Comparison of ENCODE assay signal across 8 cellular contexts in genomic region chr10:70131560-70131937, GRCh38. TPM values are rescaled to one million over a fixed set of nuclear protein-coding genes. Genes with fewer than 3 reads are reported as not detected.
DNase-seq lines count a peak whose midpoint lies in the region; ATAC-seq and TF ChIP-seq lines count a peak whose summit lies in the region.

No MANE protein-coding gene starts in this region.

- no peak overlapping the region for H3K18ac ChIP-seq in H9 (ENCODE audit: insufficient read length, low read depth, low read length)

- DNase-seq in AG04450 (ENCODE audit: low read depth, low spot score) (no peak), H9 (no peak), MCF 10A (ENCODE audit: unreplicated experiment) (peak; percentile 11), epidermal melanocyte (ENCODE audit: insufficient read length, low spot score) (no peak), GM10266 (ENCODE audit: extremely low spot score) (no peak)

- no peak overlapping the region for H2AK5ac ChIP-seq in H9 (ENCODE audit: insufficient read length, low read length)

- H3K27ac Mint-ChIP-seq in H9 (no peak overlapping the region), MCF 10A (ENCODE audit: low read depth, unreplicated experiment) (peak overlapping the region; percentile 91)

- no peak overlapping the region for H4K5ac ChIP-seq in H9 (ENCODE audit: insufficient read length, low read depth, low read length)

- no peak overlapping the region for H3K23ac ChIP-seq in H9 (ENCODE audit: insufficient read length, low read depth, low read length)

- H2BK12ac ChIP-seq in H9 (ENCODE audit: insufficient read length, low read depth, low read length) = no peak overlapping the region

- no peaks in the 10 kb centered on the region; the same call in 1 of the 2 replicates for H3K9me3 ChIP-seq in AG04450 (ENCODE audit: control insufficient read depth, insufficient read depth, low read length)
- H3K9me3 ChIP-seq in H9 (ENCODE audit: control insufficient read depth, low read depth, low read length) = no peaks in the 10 kb centered on the region
- no peaks in the 10 kb centered on the region for H3K9me3 ChIP-seq in mucosa of rectum (ENCODE audit: control insufficient read depth in 2 of 2, low read length in 2 of 2)

- H2BK20ac ChIP-seq in H9 (ENCODE audit: low read depth, low read length, poor library complexity, severe bottlenecking) = no peak overlapping the region

- H3K27me3 Mint-ChIP-seq in H9 (ENCODE audit: low read depth) = peaks cover 32% of the 10 kb centered on the region
- no peaks in the 10 kb centered on the region for H3K27me3 Mint-ChIP-seq in MCF 10A (ENCODE audit: insufficient read depth, unreplicated experiment)

- H4K8ac ChIP-seq in H9 (replicated peaks; ENCODE audit: insufficient read length, low read depth, low read length) = no peak overlapping the region

- H3K4me3 Mint-ChIP-seq in H9 (peak overlapping the region; percentile 77 to 87; a peak in 4 of 5 replicates), MCF 10A (ENCODE audit: unreplicated experiment) (peak overlapping the region; percentile 81)

- H3K27ac ChIP-seq in AG04450 (ENCODE audit: low read depth, low read length) (no peak overlapping the region), H9 (ENCODE audit: insufficient read length, low read depth, low read length) (no peak overlapping the region), mucosa of rectum (ENCODE audit: low read depth in 2 of 2, low read length in 2 of 2) (peak overlapping the region; percentile 76 to 78)

- H3K4me3 ChIP-seq in AG04450 (ENCODE audit: low read depth, low read length) (peak overlapping the region; percentile 67), mucosa of rectum (ENCODE audit: low read length in 2 of 2) (peak overlapping the region; percentile 82 to 88)

- peaks cover 11 to 12% of the 10 kb centered on the region in 2 experiments for H3K4me1 Mint-ChIP-seq in H9
- peaks cover 26% of the 10 kb centered on the region for H3K4me1 Mint-ChIP-seq in MCF 10A (ENCODE audit: insufficient read depth, unreplicated experiment)

- no peaks in the 10 kb centered on the region for H4K20me1 ChIP-seq in H9 (ENCODE audit: control insufficient read depth, insufficient read depth, insufficient read length)

- no peaks in the 10 kb centered on the region for H3K27me3 ChIP-seq in AG04450 (ENCODE audit: control insufficient read depth, insufficient read depth, low read length)
- no peaks in the 10 kb centered on the region; the same call in 1 of the 2 replicates for H3K27me3 ChIP-seq in H9 (ENCODE audit: insufficient read depth, low read length)
- H3K27me3 ChIP-seq in mucosa of rectum (ENCODE audit: control insufficient read depth in 2 of 2, insufficient read depth in 2 of 2, low read length in 2 of 2) = no peaks in the 10 kb centered on the region

- POLR2A ChIA-PET in AG04450 (lab: Yijun Ruan, JAX) = no interaction called here
- POLR2A ChIA-PET in MCF 10A (lab: Yijun Ruan, JAX) = interaction anchor here (0.6 to 3.3 kb wide), 7 partner anchors 9 to 110 kb away, joined by 3 to 33 read pairs (median 3); partner anchors contain the start of gene TYSND1

- TF ChIP-seq CTCF in AG04450 (IDR thresholded peaks at IDR 0.05; ENCODE audit: low read depth, low read length) = no peak
- TF ChIP-seq CTCF in H9 (conservative IDR thresholded peaks at IDR 0.05) = no peak
- TF ChIP-seq CTCF in MCF 10A (IDR thresholded peaks at IDR 0.05; ENCODE audit: unreplicated experiment) = no peak
- TF ChIP-seq CTCF in GM10266 (IDR thresholded peaks at IDR 0.05; ENCODE audit: control insufficient read depth, insufficient read depth, low read depth, missing control alignments) = no peak

- no peaks in the 10 kb centered on the region for H3K9me3 Mint-ChIP-seq in H9
- H3K9me3 Mint-ChIP-seq in MCF 10A (ENCODE audit: unreplicated experiment) = no peaks in the 10 kb centered on the region

- H3K36me3 ChIP-seq in mucosa of rectum (ENCODE audit: control insufficient read depth in 2 of 2, insufficient read depth in 2 of 2, low read length in 2 of 2) = peaks cover 0 to 3% of the 10 kb centered on the region in 2 donors

- CTCF ChIA-PET in AG04450 (lab: Charles Lee) = interaction anchor here (2.9 kb wide), 1 partner anchor 16 kb away, joined by 23 read pairs; no protein-coding TSS in a partner anchor
- CTCF ChIA-PET in MCF 10A (lab: Yijun Ruan, JAX) = interaction anchor here (8.0 kb wide), 1 partner anchor 14 kb away, joined by 81 read pairs; no protein-coding TSS in a partner anchor

- H4K91ac ChIP-seq in H9 (ENCODE audit: insufficient read length, low read depth, low read length) = no peak overlapping the region

- BruUV-seq in MCF 10A (replicated peaks; lab: Mats Ljungman, UMichigan) = TSS peak; percentile 78

- H2BK120ac ChIP-seq in H9 (ENCODE audit: low read depth, low read length, poor library complexity, severe bottlenecking) = no peak overlapping the region

- H3K56ac ChIP-seq in H9 (ENCODE audit: insufficient read length, low read depth, low read length) = no peak overlapping the region

- H3K14ac ChIP-seq in H9 (ENCODE audit: insufficient read depth, low read length) = no peak overlapping the region

- H3K36me3 Mint-ChIP-seq in H9 (ENCODE audit: insufficient read depth in 1 of 3, low read depth in 3 of 3) = no peaks in the 10 kb centered on the region
- H3K36me3 Mint-ChIP-seq in MCF 10A (ENCODE audit: insufficient read depth, unreplicated experiment) = no peaks in the 10 kb centered on the region

- H3K4me2 ChIP-seq in H9 (ENCODE audit: insufficient read depth, insufficient read length, low read length) = peak overlapping the region; percentile 67

- no peak overlapping the region for H2BK15ac ChIP-seq in H9 (ENCODE audit: low read depth, low read length)

- no peak for ATAC-seq in HG03025 (IDR thresholded peaks at IDR 0.05; ENCODE audit: low FRiP score, unreplicated experiment)
- no peak for ATAC-seq in GM19455 (IDR thresholded peaks at IDR 0.05; ENCODE audit: unreplicated experiment)

- no peak overlapping the region for H2BK5ac ChIP-seq in H9 (ENCODE audit: insufficient read length, low read length)

- WGBS in H9 (ENCODE audit: extremely low coverage, insufficient read length, low lambda C conversion rate) = no CpG with 5 or more reads among the region's 4 CpGs

- no peaks in the 10 kb centered on the region for H3K79me2 ChIP-seq in H9 (ENCODE audit: insufficient read depth, low read length)

- no peak overlapping the region for H3T11ph ChIP-seq in H9 (ENCODE audit: low read length)

- peaks cover 13% of the 10 kb centered on the region for H3K23me2 ChIP-seq in H9 (ENCODE audit: insufficient read length, low read depth, low read length, poor library complexity, severe bottlenecking)

- H3K4ac ChIP-seq in H9 (ENCODE audit: low read depth, low read length) = no peak overlapping the region

- H3K79me1 ChIP-seq in H9 (ENCODE audit: insufficient read depth, low read depth, low read length, poor library complexity, severe bottlenecking) = no peaks in the 10 kb centered on the region

- H3K9ac ChIP-seq in H9 (ENCODE audit: extremely low read depth, insufficient read length, low read length) (no peak overlapping the region), mucosa of rectum (ENCODE audit: low read depth in 1 of 2, low read length in 2 of 2) (peak overlapping the region; percentile 34 to 92)

- H3K4me1 ChIP-seq in H9 (ENCODE audit: insufficient read depth, low read length) = no peaks in the 10 kb centered on the region
- H3K4me1 ChIP-seq in mucosa of rectum (ENCODE audit: control insufficient read depth in 2 of 2, insufficient read depth in 2 of 2, low read length in 2 of 2) = peaks cover 16 to 20% of the 10 kb centered on the region in 2 donors

- intact Hi-C loops in MCF 10A (cut with micrococcal nuclease) = no loop called here

- no peak overlapping the region for H2AFZ ChIP-seq in H9 (ENCODE audit: low read length)

RNA-seq across cellular contexts. Expression of gene AIFM2, which starts 1.1 kb away (rescaled TPM):
- 9.1 and 10.4 TPM in 2 replicates for polyA plus RNA-seq in AG04450 (2011; rRNA removed)
- polyA minus RNA-seq in AG04450 (2011; rRNA and poly(A)+ RNA removed) = 8.9 and 9.9 TPM in 2 replicates
- total RNA-seq in H9 (2021) = 4.8 and 5.3 TPM in 2 replicates
- total RNA-seq in MCF 10A (2022) = 19.2 and 21.9 TPM in 2 replicates

RNA-seq across cellular contexts. Expression of gene TYSND1, which starts 15.0 kb away (rescaled TPM):
- 2.7 and 3.4 TPM in 2 replicates for polyA plus RNA-seq in AG04450 (2011; rRNA removed)
- 2.7 and 3.1 TPM in 2 replicates for polyA minus RNA-seq in AG04450 (2011; rRNA and poly(A)+ RNA removed)
- total RNA-seq in H9 (2021) (12.8 and 13.4 TPM in 2 replicates), MCF 10A (2022) (14.6 and 16.5 TPM in 2 replicates)

RNA-seq across cellular contexts. Expression of gene SAR1A, which starts 38.8 kb away (rescaled TPM):
- polyA plus RNA-seq in AG04450 (2011; rRNA removed) = 108 and 134 TPM in 2 replicates
- polyA minus RNA-seq in AG04450 (2011; rRNA and poly(A)+ RNA removed) = 315 and 350 TPM in 2 replicates
- total RNA-seq in H9 (2021) = 144 and 153 TPM in 2 replicates
- 132 and 152 TPM in 2 replicates for total RNA-seq in MCF 10A (2022)

Comparison
In these comparisons a context has a peak if more than half of its experiments do, and no peak if none do; other contexts are left out.
1. H3K27ac ChIP-seq: peak in mucosa of rectum (2 of 2); none in AG04450 (single experiment) and H9 (single experiment).